In genomic region chr6:18261877-18262276, GRCh38 we compare ENCODE assay signal across 10 cellular contexts. TPM values are rescaled to one million over a fixed set of nuclear protein-coding genes. Genes with fewer than 3 reads are reported as not detected.
DNase-seq lines count a peak whose midpoint lies in the region; ATAC-seq and TF ChIP-seq lines count a peak whose summit lies in the region.
"Had no signal": no experiment of that assay in that cellular context is flagged by ENCODE, and none has a peak within 500 bp of the region (broad histone marks: within the 10 kb centered on the region; RNA-seq: fewer than 3 reads in every experiment).

No MANE protein-coding gene starts in this region.

- H3K4me1 Mint-ChIP-seq in CD4-positive, CD25-positive, alpha-beta regulatory T cell: peaks cover 39 to 64% (median 50%) of the 10 kb centered on the region in 4 donors
- H3K4me1 Mint-ChIP-seq in activated CD8-positive, alpha-beta T cell treated with anti-CD3 and anti-CD28 coated beads, Interleukin-2, amount 10 ng/mL, durations not matched to agents 7 days and 5 days (ENCODE audit: low read depth): peaks cover 58% of the 10 kb centered on the region
- peaks cover 51% of the 10 kb centered on the region for H3K4me1 Mint-ChIP-seq in mesothelial cell of epicardium

- peaks cover 8% of the 10 kb centered on the region for H3K36me3 Mint-ChIP-seq in CD4-positive, CD25-positive, alpha-beta regulatory T cell
- H3K36me3 Mint-ChIP-seq in activated CD8-positive, alpha-beta T cell treated with anti-CD3 and anti-CD28 coated beads, Interleukin-2, amount 10 ng/mL, durations not matched to agents 7 days and 5 days (ENCODE audit: low read depth): peaks cover 69% of the 10 kb centered on the region
- H3K36me3 Mint-ChIP-seq in mesothelial cell of epicardium: peaks cover 12% of the 10 kb centered on the region

- POLR2A ChIA-PET in activated CD8-positive, alpha-beta T cell treated with anti-CD3 and anti-CD28 coated beads, Interleukin-2, amount 10 ng/mL, durations not matched to agents 7 days and 5 days (lab: Charles Lee): no interaction called here

- CTCF ChIA-PET in activated CD8-positive, alpha-beta T cell treated with anti-CD3 and anti-CD28 coated beads, Interleukin-2, amount 10 ng/mL, durations not matched to agents 7 days and 5 days (lab: Charles Lee): no interaction called here

- H3K27me3 Mint-ChIP-seq in CD4-positive, CD25-positive, alpha-beta regulatory T cell: peaks cover 8% of the 10 kb centered on the region
- H3K27me3 Mint-ChIP-seq in activated CD8-positive, alpha-beta T cell treated with anti-CD3 and anti-CD28 coated beads, Interleukin-2, amount 10 ng/mL, durations not matched to agents 7 days and 5 days (ENCODE audit: low read depth): no peaks in the 10 kb centered on the region
- H3K27me3 Mint-ChIP-seq in mesothelial cell of epicardium (ENCODE audit: low read depth): no peaks in the 10 kb centered on the region

- H3K9me3 Mint-ChIP-seq in CD4-positive, CD25-positive, alpha-beta regulatory T cell: peaks cover 0 to 1% (median 0%) of the 10 kb centered on the region in 7 donors
- no peaks in the 10 kb centered on the region for H3K9me3 Mint-ChIP-seq in activated CD8-positive, alpha-beta T cell treated with anti-CD3 and anti-CD28 coated beads, Interleukin-2, amount 10 ng/mL, durations not matched to agents 7 days and 5 days (ENCODE audit: insufficient read depth)
- no peaks in the 10 kb centered on the region for H3K9me3 Mint-ChIP-seq in mesothelial cell of epicardium

- in situ Hi-C loops in HAP-1 (cut with MboI; ENCODE audit: low sequenced_read_pairs): no loop called here

- H3K36me3 ChIP-seq in CD4-positive, CD25-positive, alpha-beta regulatory T cell (ENCODE audit: control insufficient read depth, insufficient read depth, low read length): peaks cover 11% of the 10 kb centered on the region
- peaks cover 65% of the 10 kb centered on the region for H3K36me3 ChIP-seq in HAP-1 (replicated peaks)

- H3K27me3 ChIP-seq in CD4-positive, CD25-positive, alpha-beta regulatory T cell (ENCODE audit: control insufficient read depth, insufficient read depth, low read length): no peaks in the 10 kb centered on the region
- no peaks in the 10 kb centered on the region for H3K27me3 ChIP-seq in HAP-1 (ENCODE audit: low read depth)
- H3K27me3 ChIP-seq: ascending aorta had no signal

- no peak for TF ChIP-seq CTCF in mesothelial cell of epicardium (IDR thresholded peaks at IDR 0.05; ENCODE audit: unreplicated experiment)

- no peaks in the 10 kb centered on the region for H3K9me3 ChIP-seq in CD4-positive, CD25-positive, alpha-beta regulatory T cell (ENCODE audit: control insufficient read depth in 2 of 2, low read length in 2 of 2)
- H3K9me3 ChIP-seq in HAP-1: no peaks in the 10 kb centered on the region
- H3K9me3 ChIP-seq: ascending aorta had no signal

- DNase-seq in CD4-positive, CD25-positive, alpha-beta regulatory T cell: no peak
- DNase-seq in HAP-1 (ENCODE audit: low spot score in 2 of 2): peak in 1 of 2 experiments; percentile 55
- DNase-seq in activated CD8-positive, alpha-beta T cell treated with anti-CD3 and anti-CD28 coated beads, Interleukin-2, amount 10 ng/mL, durations not matched to agents 7 days and 5 days: no peak
- no peak for DNase-seq in mesothelial cell of epicardium (ENCODE audit: low spot score in 2 of 2, unreplicated experiment in 2 of 2)
- no peak for DNase-seq in NCI-H2029 (lab: John Stamatoyannopoulos, UW)
- no peak for DNase-seq in NOMO-1 treated with dmso at 0.1 percent for 144 hours (lab: John Stamatoyannopoulos, UW; ENCODE audit: unreplicated experiment)
- no peak for DNase-seq in HUDEP-2 (lab: John Stamatoyannopoulos, UW; ENCODE audit: unreplicated experiment in 76 of 76)
- DNase-seq: NCI-H1436 treated with DMSO at 0.1 percent for 48 hours had no signal

- peak overlapping the region; percentile 63 to 96 (median 82) for H3K27ac Mint-ChIP-seq in CD4-positive, CD25-positive, alpha-beta regulatory T cell
- peak overlapping the region; percentile 21 for H3K27ac Mint-ChIP-seq in activated CD8-positive, alpha-beta T cell treated with anti-CD3 and anti-CD28 coated beads, Interleukin-2, amount 10 ng/mL, durations not matched to agents 7 days and 5 days
- H3K27ac Mint-ChIP-seq in mesothelial cell of epicardium: peak overlapping the region; percentile 83

- H3K4me1 ChIP-seq in CD4-positive, CD25-positive, alpha-beta regulatory T cell (ENCODE audit: control insufficient read depth, insufficient read depth, low read length, poor library complexity, severe bottlenecking): peaks cover 45% of the 10 kb centered on the region
- peaks cover 29% of the 10 kb centered on the region for H3K4me1 ChIP-seq in HAP-1

- H3K27ac ChIP-seq in CD4-positive, CD25-positive, alpha-beta regulatory T cell (ENCODE audit: insufficient read depth, low read length, poor library complexity, severe bottlenecking): peak overlapping the region; percentile 83
- H3K27ac ChIP-seq: ascending aorta had no signal

- no peak for ATAC-seq in CD4-positive, CD25-positive, alpha-beta regulatory T cell (ENCODE audit: low read depth in 2 of 2)
- ATAC-seq in activated CD8-positive, alpha-beta T cell treated with anti-CD3 and anti-CD28 coated beads, Interleukin-2, amount 10 ng/mL, durations not matched to agents 7 days and 5 days: no peak
- ATAC-seq in GM18520 (IDR thresholded peaks at IDR 0.05; ENCODE audit: unreplicated experiment): no peak

- peak overlapping the region; percentile 100 for H3K4me3 ChIP-seq in CD4-positive, CD25-positive, alpha-beta regulatory T cell (ENCODE audit: low read depth, low read length)
- peak overlapping the region; percentile 87 for H3K4me3 ChIP-seq in HAP-1

- peak overlapping the region; percentile 93 to 98 (median 96) for H3K4me3 Mint-ChIP-seq in CD4-positive, CD25-positive, alpha-beta regulatory T cell
- H3K4me3 Mint-ChIP-seq in activated CD8-positive, alpha-beta T cell treated with anti-CD3 and anti-CD28 coated beads, Interleukin-2, amount 10 ng/mL, durations not matched to agents 7 days and 5 days: peak overlapping the region; percentile 86
- peak overlapping the region; percentile 88 for H3K4me3 Mint-ChIP-seq in mesothelial cell of epicardium

RNA-seq across cellular contexts. Expression of gene DEK, which starts 2.5 kb away (rescaled TPM):
- total RNA-seq in CD4-positive, CD25-positive, alpha-beta regulatory T cell: 75.3 TPM
- polyA plus RNA-seq in CD4-positive, CD25-positive, alpha-beta regulatory T cell: 10 to 100 TPM; 34.9 to 73.1 (median 66.9) TPM
- total RNA-seq in activated CD8-positive, alpha-beta T cell treated with anti-CD3 and anti-CD28 coated beads, Interleukin-2, amount 10 ng/mL, durations not matched to agents 7 days and 5 days: 100 to 1,000 TPM; 251 to 255 TPM
- total RNA-seq in mesothelial cell of epicardium: 77.8 to 87.5 TPM (median 79.5 TPM) in 3 replicates

Comparison
In these comparisons a context has a peak if more than half of its experiments do, and no peak if none do; other contexts are left out.
1. H3K27ac Mint-ChIP-seq: peak in every context shown above with its lines; median percentile 83 in mesothelial cell of epicardium; 82 in CD4-positive, CD25-positive, alpha-beta regulatory T cell; 21 in activated CD8-positive, alpha-beta T cell treated with anti-CD3 and anti-CD28 coated beads, Interleukin-2, amount 10 ng/mL, durations not matched to agents 7 days and 5 days.